ENCODE assay signal across 8 cellular contexts in the genomic region with DNA sequence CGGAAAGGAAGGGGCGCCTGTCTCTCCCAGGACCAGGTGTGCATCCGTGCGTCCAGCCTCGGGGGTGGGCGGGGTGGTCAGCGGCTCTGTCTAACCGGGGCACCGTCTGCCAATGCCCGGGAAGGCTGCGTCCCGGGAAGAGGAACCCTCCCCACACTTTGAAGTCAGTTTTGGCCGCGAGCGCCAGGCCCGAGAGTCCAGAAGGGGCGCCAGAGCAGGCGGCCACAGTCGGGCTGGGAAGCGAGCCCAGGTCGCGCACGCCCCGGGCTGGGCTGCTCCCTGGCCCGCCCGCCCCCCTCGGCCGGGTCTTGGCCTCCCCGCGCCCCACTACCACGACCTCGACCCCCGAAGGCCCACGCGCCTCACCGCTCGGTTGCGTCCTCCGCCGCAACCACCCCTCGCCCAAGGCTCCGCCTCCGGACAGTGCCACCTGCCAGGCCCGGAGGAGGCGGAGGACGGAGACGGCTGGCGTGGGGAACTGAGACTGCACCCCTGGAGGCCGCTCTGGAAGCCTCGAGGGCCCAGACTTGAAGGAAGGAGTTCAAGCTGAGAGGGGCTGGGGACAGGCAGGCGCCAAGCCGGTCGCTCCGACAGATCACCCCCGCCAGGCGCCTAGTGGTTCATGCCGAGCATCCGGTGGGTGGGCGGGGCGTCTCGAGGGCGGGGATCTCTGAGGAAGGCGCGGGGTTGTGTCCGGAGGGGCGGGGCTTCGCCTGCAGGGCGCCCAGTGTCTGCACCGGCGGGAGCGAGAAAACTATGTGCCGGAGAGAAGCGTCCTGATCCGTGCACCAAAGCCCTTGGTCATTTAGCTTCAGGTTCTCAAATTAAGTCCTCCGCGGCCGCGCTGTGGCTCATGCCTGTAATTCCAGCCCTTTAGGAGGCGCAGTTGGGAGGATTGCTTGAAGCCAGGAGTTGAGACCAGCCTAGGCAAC. TPM values are rescaled to one million over a fixed set of nuclear protein-coding genes. Genes with fewer than 3 reads are reported as not detected.
DNase-seq lines count a peak whose midpoint lies in the region; ATAC-seq and TF ChIP-seq lines count a peak whose summit lies in the region.

A gene (minus strand): TSS at position 404 of the 932 bp plus-strand sequence. CDS start 1,093 bp downstream, outside the sequence.

- H3K9me3 ChIP-seq in T-helper 17 cell (ENCODE audit: control insufficient read depth, low read length, poor library complexity, severe bottlenecking) = no peaks in the 10 kb centered on the region
- H3K9me3 ChIP-seq in right atrium auricular region = no peaks in the 10 kb centered on the region
- H3K9me3 ChIP-seq in uterus = no peaks in the 10 kb centered on the region

- H3K27me3 ChIP-seq in right atrium auricular region = no peaks in the 10 kb centered on the region
- H3K27me3 ChIP-seq in uterus = no peaks in the 10 kb centered on the region

- no peaks in the 10 kb centered on the region for H3K36me3 ChIP-seq in right atrium auricular region
- H3K36me3 ChIP-seq in uterus = no peaks in the 10 kb centered on the region

- peak within 1 kb of the TSS; percentile 100 for H3K27ac ChIP-seq in angular gyrus (ENCODE audit: low read depth, low read length)
- H3K27ac ChIP-seq in right atrium auricular region = peak within 1 kb of the TSS; percentile 95 to 96
- H3K27ac ChIP-seq in uterus = peak within 1 kb of the TSS; percentile 98

- peak within 1 kb of the TSS; percentile 49 for H3K27ac Mint-ChIP-seq in T-helper 17 cell

- H3K4me1 ChIP-seq in right atrium auricular region (peaks cover 0 to 43% of the 10 kb centered on the region in 2 donors), uterus (peaks cover 0 to 9% of the 10 kb centered on the region in 2 donors)

- H3K4me1 Mint-ChIP-seq in T-helper 17 cell = peaks cover 30% of the 10 kb centered on the region

- H3K27me3 Mint-ChIP-seq in T-helper 17 cell = no peaks in the 10 kb centered on the region

- peak within 1 kb of the TSS; percentile 91 for H3K4me3 Mint-ChIP-seq in T-helper 17 cell

- H3K4me3 ChIP-seq in right atrium auricular region = peak within 1 kb of the TSS; percentile 81 to 97
- H3K4me3 ChIP-seq in uterus = peak within 1 kb of the TSS; percentile 69 to 94

- ATAC-seq in HG02885 (IDR thresholded peaks at IDR 0.05; ENCODE audit: poor library complexity, unreplicated experiment) (peak; percentile 78), T-helper 17 cell (peak; percentile 90)

- TF ChIP-seq CTCF in right atrium auricular region (IDR thresholded peaks at IDR 0.05) (no peak), uterus (IDR thresholded peaks at IDR 0.05) (peak in 3 of 4 experiments; percentile 25 to 46 (median 45))

- no peaks in the 10 kb centered on the region for H3K36me3 Mint-ChIP-seq in T-helper 17 cell (ENCODE audit: low read depth)

- intact Hi-C loops in uterus (cut with DNase I; ENCODE audit: low total_unique reads) = loop anchor here (5.0 kb wide), 1 partner anchor 77 kb away; a partner anchor contains a TSS

- DNase-seq in NCI-H1694 treated with DMSO at 0.1 percent for 48 hours (lab: John Stamatoyannopoulos, UW) = peak; percentile 85
- DNase-seq in T-helper 17 cell = peak; percentile 84 to 96 (median 94)
- peak; percentile 97 for DNase-seq in right atrium auricular region (ENCODE audit: low spot score)
- peak; percentile 66 for DNase-seq in pulmonary artery endothelial cell (ENCODE audit: low read depth, low spot score)
- DNase-seq in uterus = peak; percentile 95 to 97

- peak; percentile 82 for TF ChIP-seq POLR2A in GM15510 (IDR thresholded peaks at IDR 0.05; ENCODE audit: borderline replicate concordance, extremely low read depth, insufficient read length)
- TF ChIP-seq POLR2A in uterus (IDR thresholded peaks at IDR 0.05) = peak; percentile 36 to 70

RNA-seq across cellular contexts. Expression of the gene that starts here (rescaled TPM):
- total RNA-seq in T-helper 17 cell (10 to 100 TPM; 19.5 to 20.5 TPM), right atrium auricular region (10 to 100 TPM; 20.9 to 24.6 TPM), pulmonary artery endothelial cell (19.2 and 31.2 TPM in 2 replicates), uterus (10 to 100 TPM; 10.3 to 44.3 (median 36.0) TPM)

Comparison
In these comparisons a context has a peak if more than half of its experiments do, and no peak if none do; other contexts are left out.
1. Peak in every context shown above with its lines: DNase-seq, ATAC-seq, H3K4me3 ChIP-seq and H3K27ac ChIP-seq.
2. CTCF ChIP-seq: peak in uterus (3 of 4); none in right atrium auricular region (0 of 2).